13 cellular contexts compared by ENCODE assay signal in the genomic region with DNA sequence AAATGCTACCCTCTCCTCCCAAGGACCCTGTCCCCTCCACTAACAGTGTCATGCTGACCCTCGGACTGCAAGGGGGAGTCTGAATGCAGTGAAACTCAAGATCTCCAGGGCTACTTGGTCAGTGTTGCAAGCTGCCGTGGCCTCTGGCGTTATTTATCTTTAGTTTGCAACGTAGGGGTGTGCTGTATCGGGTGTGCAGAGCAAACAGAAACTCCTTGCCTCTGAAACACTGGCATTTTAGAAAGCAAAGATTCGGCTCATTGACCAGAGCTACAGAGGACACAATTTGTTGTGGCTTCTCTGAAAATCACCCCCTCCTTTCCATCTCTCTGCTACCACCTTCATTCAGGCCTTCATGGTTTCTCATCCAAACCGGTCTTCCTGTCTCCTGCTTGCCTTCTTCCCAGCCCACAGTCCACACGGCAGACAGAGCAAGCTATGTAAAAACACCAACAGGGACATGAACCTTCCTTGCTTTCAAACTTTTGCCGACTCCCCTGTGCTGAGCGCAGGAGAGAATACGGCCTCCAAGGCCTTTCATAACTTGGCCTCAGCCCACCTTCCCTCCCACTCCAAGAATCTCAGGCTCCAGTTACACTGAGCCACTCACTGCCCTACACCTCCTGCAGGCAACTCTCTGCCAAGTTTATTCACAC. TPM values are rescaled to one million over a fixed set of nuclear protein-coding genes. Genes with fewer than 3 reads are reported as not detected.
DNase-seq lines count a peak whose midpoint lies in the region; ATAC-seq, FAIRE-seq and TF ChIP-seq lines count a peak whose summit lies in the region.
"Had no signal": no experiment of that assay in that cellular context is flagged by ENCODE, and none has a peak within 500 bp of the region (broad histone marks: within the 10 kb centered on the region; RNA-seq: fewer than 3 reads in every experiment).

No MANE protein-coding gene starts in this region.

- no peaks in the 10 kb centered on the region for H3K36me3 Mint-ChIP-seq in MCF 10A (ENCODE audit: insufficient read depth, unreplicated experiment)
- H3K36me3 Mint-ChIP-seq: natural killer cell treated with Interleukin-12 subunit alpha and Interleukin-12 subunit beta and Interleukin-15 and Interleukin-18, amount 100 ng/mL, for 72 hours had no signal

- no peaks in the 10 kb centered on the region for H3K9me3 Mint-ChIP-seq in MCF 10A (ENCODE audit: unreplicated experiment)
- H3K9me3 Mint-ChIP-seq: natural killer cell treated with Interleukin-12 subunit alpha and Interleukin-12 subunit beta and Interleukin-15 and Interleukin-18, amount 100 ng/mL, for 72 hours had no signal

- H3K4me1 ChIP-seq in breast epithelium, result peaks cover 4 to 12% of the 10 kb centered on the region in 2 donors

- H3K27ac ChIP-seq in breast epithelium, result peak overlapping the region; percentile 68 to 84

- CTCF ChIA-PET in MCF 10A (lab: Yijun Ruan, JAX), result interaction anchor here (0.6 to 7.2 kb wide), 15 partner anchors 10 to 1138 kb away, joined by 3 to 56 read pairs (median 11); a partner anchor contains a TSS

- POLR2A ChIA-PET in MCF 10A (lab: Yijun Ruan, JAX), result interaction anchor here (4.4 kb wide), 1 partner anchor 15 kb away, joined by 15 read pairs; a partner anchor contains a TSS

- H3K4me3 ChIP-seq in breast epithelium, result peak overlapping the region; percentile 0 to 50 (median 15)

- ATAC-seq in omental fat pad (ENCODE audit: low FRiP score), result peak; percentile 96
- ATAC-seq: natural killer cell treated with Interleukin-12 subunit alpha and Interleukin-12 subunit beta and Interleukin-15 and Interleukin-18, amount 100 ng/mL, for 72 hours had no signal

- peaks cover 8% of the 10 kb centered on the region for H3K4me1 Mint-ChIP-seq in MCF 10A (ENCODE audit: insufficient read depth, unreplicated experiment)

- BruUV-seq in MCF 10A (replicated peaks; lab: Mats Ljungman, UMichigan), result no TSS peak

- no peaks in the 10 kb centered on the region for H3K36me3 ChIP-seq in breast epithelium

- H3K9me3 ChIP-seq in breast epithelium, result no peaks in the 10 kb centered on the region

- no peak overlapping the region for H3K27ac Mint-ChIP-seq in MCF 10A (ENCODE audit: low read depth, unreplicated experiment)
- H3K27ac Mint-ChIP-seq: natural killer cell treated with Interleukin-12 subunit alpha and Interleukin-12 subunit beta and Interleukin-15 and Interleukin-18, amount 100 ng/mL, for 72 hours had no signal

- H3K27me3 ChIP-seq in breast epithelium, result no peaks in the 10 kb centered on the region

- no peak for TF ChIP-seq POLR2A in breast epithelium (IDR thresholded peaks at IDR 0.05)

- H3K4me3 Mint-ChIP-seq in MCF 10A (ENCODE audit: unreplicated experiment), result no peak overlapping the region
- H3K4me3 Mint-ChIP-seq: natural killer cell treated with Interleukin-12 subunit alpha and Interleukin-12 subunit beta and Interleukin-15 and Interleukin-18, amount 100 ng/mL, for 72 hours had no signal

- DNase-seq in breast epithelium (ENCODE audit: low spot score in 2 of 2) (peak in 1 of 2 donors; percentile 28), MCF 10A (ENCODE audit: unreplicated experiment) (no peak), fibroblast of the conjunctiva (ENCODE audit: low read depth) (peak; percentile 60), omental fat pad (ENCODE audit: low spot score) (no peak), HPDE6-E6E7 (ENCODE audit: extremely low spot score) (no peak), amniotic stem cell (lab: John Stamatoyannopoulos, UW) (no peak), GM19239 (ENCODE audit: insufficient read length, low spot score) (no peak), NCI-H510A treated with DMSO at 0.1 percent for 48 hours (lab: John Stamatoyannopoulos, UW) (no peak)
- DNase-seq: activated CD4-positive, CD25-positive, alpha-beta regulatory T cell treated with anti-CD3 and anti-CD28 coated beads, Interleukin-2, amount 50 U/mL, for 72 hours; cerebellar nuclear complex; NCI-H2081 treated with DMSO at 0.1 percent for 48 hours had no signal

- H3K27me3 Mint-ChIP-seq in MCF 10A (ENCODE audit: insufficient read depth, unreplicated experiment), result no peaks in the 10 kb centered on the region

- peak in 1 of 3 donors; percentile 13 for TF ChIP-seq CTCF in breast epithelium (IDR thresholded peaks at IDR 0.05)
- TF ChIP-seq CTCF in MCF 10A (IDR thresholded peaks at IDR 0.05; ENCODE audit: unreplicated experiment), result no peak
- TF ChIP-seq CTCF in omental fat pad (IDR thresholded peaks at IDR 0.05), result no peak

- FAIRE-seq in GM19239 (lab: Jason Lieb, UNC), result no peak
- FAIRE-seq: GM18507 had no signal

- intact Hi-C loops in breast epithelium (cut with DNase I; ENCODE audit: low total_unique reads) (no loop called here), MCF 10A (cut with micrococcal nuclease) (no loop called here)

RNA-seq across cellular contexts. Expression of a gene that starts 14.9 kb away (rescaled TPM):
- total RNA-seq in breast epithelium (100 to 1,000 TPM in 1 of 3 donors, 10 to 100 TPM in 2; 44.5 to 408 (median 72.8) TPM), MCF 10A (2022) (0.34 and 0.35 TPM in 2 replicates), omental fat pad (100 to 1,000 TPM; 220 to 537 (median 235) TPM)

Comparison
In these comparisons a context has a peak if more than half of its experiments do, and no peak if none do; other contexts are left out.
1. RNA of a gene that starts 14.9 kb away (total RNA-seq): 220 to 537 TPM in omental fat pad and 44.5 to 408 TPM in breast epithelium; 0.34 to 0.35 TPM in MCF 10A; every median in the first group is over 10 times any median in the second.